8 cellular contexts compared by ENCODE assay signal in genomic region chr1:50646526-50646925, GRCh38.
"Had no signal": no experiment of that assay in that cellular context is flagged by ENCODE, and none has a peak within 500 bp of the region (broad histone marks: within the 10 kb centered on the region; RNA-seq: fewer than 3 reads in every experiment).

No MANE protein-coding gene starts in this region.

- ATAC-seq: GM12878 had no signal

- DNase-seq: GDM1, GF-D8 had no signal

- FAIRE-seq: G401.6, GM12878, GM12891, GM12892, GM18507, GM19239 had no signal

- H3K4me3 ChIP-seq: GM12878 had no signal
